15 cellular contexts compared by ENCODE assay signal in genomic region chr4:187209921-187210613, GRCh38.
DNase-seq lines count a peak whose midpoint lies in the region; ATAC-seq and TF ChIP-seq lines count a peak whose summit lies in the region.
"Had no signal": no experiment of that assay in that cellular context is flagged by ENCODE, and none has a peak within 500 bp of the region (broad histone marks: within the 10 kb centered on the region; RNA-seq: fewer than 3 reads in every experiment).

No MANE protein-coding gene starts in this region.

- POLR2A ChIA-PET in CD4-positive, alpha-beta T cell (lab: Charles Lee) = no interaction called here

- no peaks in the 10 kb centered on the region for H3K4me1 ChIP-seq in lung (ENCODE audit: control insufficient read depth in 2 of 2, insufficient read depth in 2 of 2, low read length in 2 of 2)
- H3K4me1 ChIP-seq: upper lobe of left lung had no signal

- peaks cover 13% of the 10 kb centered on the region for H3K9me3 Mint-ChIP-seq in activated T-helper 1 cell treated with anti-CD3 and anti-CD28 coated beads, Interleukin-12 subunit alpha, Interleukin-12 subunit beta, Interleukin-2, Interleukin-4 antibody, amounts not matched to agents 30 ng/mL and 10 ng/mL and 1 ng/mL, durations not matched to agents 14 hours and 24 hours and 36 hours
- H3K9me3 Mint-ChIP-seq in CD4-positive, alpha-beta T cell = peaks cover 6% of the 10 kb centered on the region
- H3K9me3 Mint-ChIP-seq in activated CD8-positive, alpha-beta memory T cell treated with anti-CD3 and anti-CD28 coated beads, Interleukin-2, amount 10 ng/mL, durations not matched to agents 7 days and 5 days (ENCODE audit: low read depth) = peaks cover 13% of the 10 kb centered on the region

- H3K27ac ChIP-seq in lung (ENCODE audit: low read depth in 1 of 2, low read length in 1 of 2) = no peak overlapping the region
- no peak overlapping the region for H3K27ac ChIP-seq in CD4-positive, alpha-beta T cell (ENCODE audit: low read depth, low read length)
- H3K27ac ChIP-seq: A549, upper lobe of left lung had no signal

- H3K4me1 Mint-ChIP-seq in activated T-helper 1 cell treated with anti-CD3 and anti-CD28 coated beads, Interleukin-12 subunit alpha, Interleukin-12 subunit beta, Interleukin-2, Interleukin-4 antibody, amounts not matched to agents 30 ng/mL and 10 ng/mL and 1 ng/mL, durations not matched to agents 14 hours and 24 hours and 36 hours (ENCODE audit: low read depth) = no peaks in the 10 kb centered on the region
- no peaks in the 10 kb centered on the region for H3K4me1 Mint-ChIP-seq in CD4-positive, alpha-beta T cell (ENCODE audit: low read depth)
- no peaks in the 10 kb centered on the region for H3K4me1 Mint-ChIP-seq in activated CD8-positive, alpha-beta memory T cell treated with anti-CD3 and anti-CD28 coated beads, Interleukin-2, amount 10 ng/mL, durations not matched to agents 7 days and 5 days
- H3K4me1 Mint-ChIP-seq: activated B cell treated with CpG ODN at 0.5 μM for 24 hours had no signal

- no peaks in the 10 kb centered on the region for H3K36me3 Mint-ChIP-seq in activated T-helper 1 cell treated with anti-CD3 and anti-CD28 coated beads, Interleukin-12 subunit alpha, Interleukin-12 subunit beta, Interleukin-2, Interleukin-4 antibody, amounts not matched to agents 30 ng/mL and 10 ng/mL and 1 ng/mL, durations not matched to agents 14 hours and 24 hours and 36 hours (ENCODE audit: low read depth)
- no peaks in the 10 kb centered on the region for H3K36me3 Mint-ChIP-seq in CD4-positive, alpha-beta T cell (ENCODE audit: low read depth)
- H3K36me3 Mint-ChIP-seq in activated CD8-positive, alpha-beta memory T cell treated with anti-CD3 and anti-CD28 coated beads, Interleukin-2, amount 10 ng/mL, durations not matched to agents 7 days and 5 days = no peaks in the 10 kb centered on the region

- no peak overlapping the region for H3K4me3 ChIP-seq in lung
- H3K4me3 ChIP-seq: A549, upper lobe of left lung had no signal

- no peaks in the 10 kb centered on the region for H3K27me3 ChIP-seq in lung (ENCODE audit: control insufficient read depth, insufficient read depth)
- H3K27me3 ChIP-seq in CD4-positive, alpha-beta T cell (ENCODE audit: control insufficient read depth, insufficient read depth, low read length) = no peaks in the 10 kb centered on the region
- H3K27me3 ChIP-seq: upper lobe of left lung had no signal

- no peak overlapping the region for H3K27ac Mint-ChIP-seq in activated T-helper 1 cell treated with anti-CD3 and anti-CD28 coated beads, Interleukin-12 subunit alpha, Interleukin-12 subunit beta, Interleukin-2, Interleukin-4 antibody, amounts not matched to agents 30 ng/mL and 10 ng/mL and 1 ng/mL, durations not matched to agents 14 hours and 24 hours and 36 hours
- H3K27ac Mint-ChIP-seq in CD4-positive, alpha-beta T cell = no peak overlapping the region
- no peak overlapping the region for H3K27ac Mint-ChIP-seq in activated CD8-positive, alpha-beta memory T cell treated with anti-CD3 and anti-CD28 coated beads, Interleukin-2, amount 10 ng/mL, durations not matched to agents 7 days and 5 days
- H3K27ac Mint-ChIP-seq: activated B cell treated with CpG ODN at 0.5 μM for 24 hours had no signal

- no peak overlapping the region for H3K4me3 Mint-ChIP-seq in activated T-helper 1 cell treated with anti-CD3 and anti-CD28 coated beads, Interleukin-12 subunit alpha, Interleukin-12 subunit beta, Interleukin-2, Interleukin-4 antibody, amounts not matched to agents 30 ng/mL and 10 ng/mL and 1 ng/mL, durations not matched to agents 14 hours and 24 hours and 36 hours
- no peak overlapping the region for H3K4me3 Mint-ChIP-seq in CD4-positive, alpha-beta T cell
- no peak overlapping the region for H3K4me3 Mint-ChIP-seq in activated CD8-positive, alpha-beta memory T cell treated with anti-CD3 and anti-CD28 coated beads, Interleukin-2, amount 10 ng/mL, durations not matched to agents 7 days and 5 days
- H3K4me3 Mint-ChIP-seq: activated B cell treated with CpG ODN at 0.5 μM for 24 hours had no signal

- H3K27me3 Mint-ChIP-seq in activated T-helper 1 cell treated with anti-CD3 and anti-CD28 coated beads, Interleukin-12 subunit alpha, Interleukin-12 subunit beta, Interleukin-2, Interleukin-4 antibody, amounts not matched to agents 30 ng/mL and 10 ng/mL and 1 ng/mL, durations not matched to agents 14 hours and 24 hours and 36 hours (ENCODE audit: insufficient read depth) = no peaks in the 10 kb centered on the region
- no peaks in the 10 kb centered on the region for H3K27me3 Mint-ChIP-seq in CD4-positive, alpha-beta T cell
- no peaks in the 10 kb centered on the region for H3K27me3 Mint-ChIP-seq in activated CD8-positive, alpha-beta memory T cell treated with anti-CD3 and anti-CD28 coated beads, Interleukin-2, amount 10 ng/mL, durations not matched to agents 7 days and 5 days
- H3K27me3 Mint-ChIP-seq: activated B cell treated with CpG ODN at 0.5 μM for 24 hours had no signal

- H3K9me3 ChIP-seq in lung (ENCODE audit: control insufficient read depth in 2 of 2, insufficient read depth in 1 of 2, low read length in 1 of 2) = peaks cover 0 to 4% of the 10 kb centered on the region in 2 donors
- H3K9me3 ChIP-seq in CD4-positive, alpha-beta T cell (ENCODE audit: control insufficient read depth, low read length) = no peaks in the 10 kb centered on the region
- H3K9me3 ChIP-seq: A549, upper lobe of left lung had no signal

- TF ChIP-seq CTCF in lung (IDR thresholded peaks at IDR 0.05; ENCODE audit: control extremely low read depth, extremely low read depth) = no peak
- no peak for TF ChIP-seq CTCF in CD4-positive, alpha-beta T cell (IDR thresholded peaks at IDR 0.05)

- DNase-seq in A172 (ENCODE audit: low spot score) = peak; percentile 80
- DNase-seq in H4 (ENCODE audit: low spot score) = peak; percentile 96
- DNase-seq in astrocyte of the hippocampus (ENCODE audit: low read depth, low spot score) = peak; percentile 95
- DNase-seq in lung (ENCODE audit: low spot score) = no peak
- no peak for DNase-seq in activated T-helper 1 cell treated with anti-CD3 and anti-CD28 coated beads, Interleukin-12 subunit alpha, Interleukin-12 subunit beta, Interleukin-2, Interleukin-4 antibody, amounts not matched to agents 30 ng/mL and 10 ng/mL and 1 ng/mL, durations not matched to agents 14 hours and 24 hours and 36 hours (ENCODE audit: low spot score)
- DNase-seq in cerebellar nuclear complex (lab: John Stamatoyannopoulos, UW) = no peak
- DNase-seq in CD4-positive, alpha-beta T cell = no peak
- no peak for DNase-seq in activated CD8-positive, alpha-beta memory T cell treated with anti-CD3 and anti-CD28 coated beads, Interleukin-2, amount 10 ng/mL, durations not matched to agents 7 days and 5 days
- DNase-seq: activated B cell treated with CpG ODN at 0.5 μM for 24 hours, NCI-H1436, NCI-H526, upper lobe of left lung had no signal

- peak; percentile 49 for ATAC-seq in lung (ENCODE audit: insufficient read depth, low FRiP score)
- ATAC-seq in CD4-positive, alpha-beta T cell (ENCODE audit: poor library complexity) = no peak
- no peak for ATAC-seq in activated CD8-positive, alpha-beta memory T cell treated with anti-CD3 and anti-CD28 coated beads, Interleukin-2, amount 10 ng/mL, durations not matched to agents 7 days and 5 days
- ATAC-seq: A549, HepG2, Right ventricle myocardium inferior had no signal

- no peaks in the 10 kb centered on the region for H3K36me3 ChIP-seq in lung (ENCODE audit: control insufficient read depth in 2 of 2, insufficient read depth in 2 of 2, low read length in 2 of 2)
- H3K36me3 ChIP-seq: upper lobe of left lung had no signal

- WGBS in lung, 2 donors = 79 to 81% methylated on average over 11 of the region's 11 CpGs

- intact Hi-C loops in activated T-helper 1 cell treated with anti-CD3 and anti-CD28 coated beads, Interleukin-12 subunit alpha, Interleukin-12 subunit beta, Interleukin-2, Interleukin-4 antibody, amounts not matched to agents 30 ng/mL and 10 ng/mL and 1 ng/mL, durations not matched to agents 14 hours and 24 hours and 36 hours (cut with micrococcal nuclease) = no loop called here
- intact Hi-C loops in CD4-positive, alpha-beta T cell (cut with DNase I, micrococcal nuclease) = no loop called here

- CTCF ChIA-PET in CD4-positive, alpha-beta T cell (lab: Charles Lee) = no interaction called here
- CTCF ChIA-PET in activated CD8-positive, alpha-beta memory T cell treated with anti-CD3 and anti-CD28 coated beads, Interleukin-2, amount 10 ng/mL, durations not matched to agents 7 days and 5 days (lab: Charles Lee) = no interaction called here

Comparison
In these comparisons a context has a peak if more than half of its experiments do, and no peak if none do; other contexts are left out.
1. DNase-seq: peak in A172 (single experiment), H4 (single experiment) and astrocyte of the hippocampus (single experiment); none in lung (single experiment), activated T-helper 1 cell treated with anti-CD3 and anti-CD28 coated beads, Interleukin-12 subunit alpha, Interleukin-12 subunit beta, Interleukin-2, Interleukin-4 antibody, amounts not matched to agents 30 ng/mL and 10 ng/mL and 1 ng/mL, durations not matched to agents 14 hours and 24 hours and 36 hours (single experiment), cerebellar nuclear complex (0 of 2), CD4-positive, alpha-beta T cell (0 of 10) and activated CD8-positive, alpha-beta memory T cell treated with anti-CD3 and anti-CD28 coated beads, Interleukin-2, amount 10 ng/mL, durations not matched to agents 7 days and 5 days (single experiment).